10 cellular contexts compared by ENCODE assay signal in the genomic region with DNA sequence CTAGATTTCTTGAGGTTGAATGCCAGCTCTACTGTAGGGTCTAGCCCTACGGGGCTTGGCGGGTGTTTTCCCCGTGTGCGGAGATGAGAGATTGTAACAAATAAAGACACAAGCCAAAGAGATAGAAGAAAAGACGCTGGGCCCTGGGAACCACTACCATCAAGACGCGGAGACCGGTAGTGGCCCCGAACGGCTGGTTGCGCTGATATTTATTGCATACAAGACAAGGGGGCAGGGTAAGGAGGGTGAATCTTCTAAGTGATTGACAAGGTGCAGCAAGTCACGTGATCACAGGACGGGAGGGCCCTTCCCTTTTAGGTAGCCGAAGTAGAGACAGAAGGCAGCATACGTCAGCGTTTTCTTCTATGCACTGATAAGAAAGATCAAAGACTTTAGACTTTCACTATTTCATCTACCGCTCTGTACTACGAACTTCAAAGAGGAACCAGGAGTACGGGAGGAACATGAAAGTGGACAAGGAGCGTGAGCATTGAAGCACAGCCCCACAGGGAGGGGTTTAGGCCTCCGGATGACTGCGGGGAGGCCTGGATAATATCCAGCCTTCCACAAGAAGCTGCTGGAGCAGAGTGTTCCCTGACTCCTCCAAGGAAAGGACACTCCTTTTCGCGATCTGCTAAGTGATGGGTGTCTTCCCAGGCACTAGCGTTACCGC. TPM values are rescaled to one million over a fixed set of nuclear protein-coding genes. Genes with fewer than 3 reads are reported as not detected.
DNase-seq lines count a peak whose midpoint lies in the region; ATAC-seq, FAIRE-seq and TF ChIP-seq lines count a peak whose summit lies in the region.
"Not testable (repeated sequence)": the region's sequence is repeated elsewhere in the genome, so short reads cannot be mapped to it uniquely, and the experiment has no call there.
"Had no signal": no experiment of that assay in that cellular context is flagged by ENCODE, and none has a peak within 500 bp of the region (broad histone marks: within the 10 kb centered on the region; RNA-seq: fewer than 3 reads in every experiment).

No MANE protein-coding gene starts in this region.

- H3K4me3 ChIP-seq in A549: not testable (repeated sequence)
- H3K4me3 ChIP-seq in HEK293 (ENCODE audit: low read depth, low read length) (peak overlapping the region; percentile 0; the same call in 1 of the 2 replicates), PC-9 (peak overlapping the region; percentile 55), fibroblast of lung (replicated peaks in 1 of 4; ENCODE audit: control extremely low read depth in 1 of 4, insufficient read depth in 1 of 4, low read depth in 3 of 4, low read length in 4 of 4) (peak overlapping the region in 2 of 4 experiments; percentile 2 to 31), mononuclear cell (ENCODE audit: low read length) (peak overlapping the region; percentile 17)

- H3K9ac ChIP-seq in fibroblast of lung (ENCODE audit: insufficient read depth, low read length): not testable (repeated sequence)

- POLR2A ChIA-PET in A549 (lab: Yijun Ruan, JAX) (interaction anchor here (1.1 to 1.5 kb wide), 3 partner anchors 63 to 131 kb away, joined by 3 to 7 read pairs (median 5); no protein-coding TSS in a partner anchor), HEK293 (lab: Yijun Ruan, JAX) (interaction anchor here (0.7 to 1.9 kb wide), 6 partner anchors 11 to 283 kb away, joined by 5 to 21 read pairs (median 9); partner anchors contain the start of genes ACADVL, DLG4, NEURL4 and SLC16A13), PC-9 (lab: Charles Lee; ENCODE audit: unreplicated experiment) (interaction anchor here (0.6 kb wide), 1 partner anchor 103 kb away, joined by 5 read pairs; no protein-coding TSS in a partner anchor)
- POLR2A ChIA-PET in activated CD4-positive, alpha-beta memory T cell treated with anti-CD3 and anti-CD28 coated beads for 36 hours (lab: Charles Lee): interaction anchor here (0.9 to 3.5 kb wide), 6 partner anchors 11 to 537 kb away, joined by 3 to 26 read pairs (median 12); partner anchors contain the start of genes DLG4, MPDU1 and SLC16A13

- H3K36me3 ChIP-seq in HEK293 (ENCODE audit: control insufficient read depth in 2 of 2, insufficient read depth in 1 of 2, low read length in 2 of 2); PC-9 (ENCODE audit: low read depth); fibroblast of lung (ENCODE audit: control insufficient read depth, insufficient read depth, low read length): not testable (repeated sequence)

- TSS peak; percentile 37 for BruUV-seq in PC-9 (replicated peaks; lab: Mats Ljungman, UMichigan)

- not testable (repeated sequence) for H3K9me3 Mint-ChIP-seq in activated CD4-positive, alpha-beta memory T cell treated with anti-CD3 and anti-CD28 coated beads for 36 hours

- FAIRE-seq in A549 (lab: Jason Lieb, UNC): not testable (repeated sequence)

- not testable (repeated sequence) for TF ChIP-seq RAD21 in A549 (conservative IDR thresholded peaks at IDR 0.05 in 1 of 2, IDR thresholded peaks at IDR 0.05 in 1 of 2)

- CTCF ChIA-PET in A549 (lab: Yijun Ruan, JAX): interaction anchor here (0.6 to 34.0 kb wide), 46 partner anchors 8 to 514 kb away, joined by 3 to 1477 read pairs (median 8); partner anchors contain the start of genes ASGR1, ASGR2, CLEC10A and DVL2
- CTCF ChIA-PET in HEK293 (lab: Yijun Ruan, JAX): interaction anchor here (0.6 to 12.8 kb wide), 48 partner anchors 8 to 1011 kb away, joined by 3 to 388 read pairs (median 6); partner anchors contain the start of genes ACAP1, ASGR1, BCL6B and SLC16A13
- CTCF ChIA-PET in PC-9 (lab: Charles Lee): interaction anchor here (0.6 to 1.9 kb wide), 7 partner anchors 9 to 586 kb away, joined by 3 to 12 read pairs (median 6); partner anchors contain the start of genes ACADVL, DLG4, NEURL4 and SLC16A13
- CTCF ChIA-PET in activated CD4-positive, alpha-beta memory T cell treated with anti-CD3 and anti-CD28 coated beads for 36 hours (lab: Charles Lee): interaction anchor here (0.6 to 20.9 kb wide), 27 partner anchors 10 to 640 kb away, joined by 3 to 509 read pairs (median 7); partner anchors contain the start of genes CLEC10A, DLG4, GABARAP and SLC16A13

- H3K79me2 ChIP-seq in PC-9 (ENCODE audit: low read depth); fibroblast of lung (ENCODE audit: control insufficient read depth, insufficient read depth, low read length): not testable (repeated sequence)

- H3F3A ChIP-seq in PC-9 (ENCODE audit: insufficient read depth, low read depth): peaks cover 31% of the 10 kb centered on the region

- H3K27ac ChIP-seq in A549; fibroblast of lung (ENCODE audit: insufficient read depth, low read length): not testable (repeated sequence)
- peak overlapping the region; percentile 34; the same call in 1 of the 2 replicates for H3K27ac ChIP-seq in HEK293 (ENCODE audit: extremely low read depth, low read depth, low read length)
- peak overlapping the region; percentile 97 for H3K27ac ChIP-seq in PC-9

- not testable (repeated sequence) for H3K27me3 Mint-ChIP-seq in activated CD4-positive, alpha-beta memory T cell treated with anti-CD3 and anti-CD28 coated beads for 36 hours

- peak overlapping the region; percentile 70 for H3K4me3 Mint-ChIP-seq in activated CD4-positive, alpha-beta memory T cell treated with anti-CD3 and anti-CD28 coated beads for 36 hours

- H2AFZ ChIP-seq in PC-9: peak overlapping the region; percentile 78
- H2AFZ ChIP-seq in fibroblast of lung (ENCODE audit: low read length): peak overlapping the region; percentile 22

- not testable (repeated sequence) for H3K27me3 ChIP-seq in PC-9 (ENCODE audit: insufficient read depth, low read depth)
- H3K27me3 ChIP-seq in fibroblast of lung (ENCODE audit: control insufficient read depth, insufficient read depth, low read length) (peaks cover 18% of the 10 kb centered on the region), mononuclear cell (ENCODE audit: insufficient read depth, low read length) (peaks cover 31% of the 10 kb centered on the region)

- not testable (repeated sequence) for ATAC-seq in A549

- TF ChIP-seq POLR2A in A549 (IDR thresholded peaks at IDR 0.05; ENCODE audit: low read length): not testable (repeated sequence)

- H3K9me3 ChIP-seq in A549; HEK293 (ENCODE audit: control insufficient read depth, insufficient read depth, low read depth, low read length); PC-9 (ENCODE audit: insufficient read depth, low read depth); fibroblast of lung (ENCODE audit: control insufficient read depth, insufficient read depth, low read depth, low read length); mononuclear cell (ENCODE audit: low read depth, low read length): not testable (repeated sequence)

- not testable (repeated sequence) for H4K20me1 ChIP-seq in PC-9 (ENCODE audit: insufficient read depth); fibroblast of lung (ENCODE audit: control insufficient read depth, extremely low read depth, insufficient read depth, low read length)

- not testable (repeated sequence) for TF ChIP-seq EP300 in A549 (IDR thresholded peaks at IDR 0.05)

- TF ChIP-seq CTCF in A549 (IDR thresholded peaks at IDR 0.05); HEK293 (tag by site-specific recombination; IDR thresholded peaks at IDR 0.05); PC-9 (conservative IDR thresholded peaks at IDR 0.05); fibroblast of lung (conservative IDR thresholded peaks at IDR 0.05 in 1 of 2, IDR thresholded peaks at IDR 0.05 in 1 of 2; ENCODE audit: low read depth in 1 of 2, low read length in 2 of 2): not testable (repeated sequence)

- WGBS in A549 (ENCODE audit: missing lambda C conversion rate): 74% methylated on average over 26 of the region's 26 CpGs

- intact Hi-C loops in PC-9 (cut with micrococcal nuclease; ENCODE audit: unreplicated experiment): loop anchor here (1.0 to 10.0 kb wide), 8 partner anchors 89 to 995 kb away; partner anchors contain the start of genes MPDU1, TP53 and WRAP53
- intact Hi-C loops in activated CD4-positive, alpha-beta memory T cell treated with anti-CD3 and anti-CD28 coated beads for 36 hours (cut with micrococcal nuclease): loop anchor here (1.0 to 2.0 kb wide), 8 partner anchors 12 to 640 kb away; partner anchors contain the start of gene TP53

- H3K9me2 ChIP-seq in PC-9 (ENCODE audit: insufficient read depth): not testable (repeated sequence)

- not testable (repeated sequence) for H3K36me3 Mint-ChIP-seq in activated CD4-positive, alpha-beta memory T cell treated with anti-CD3 and anti-CD28 coated beads for 36 hours

- H3K27ac Mint-ChIP-seq in activated CD4-positive, alpha-beta memory T cell treated with anti-CD3 and anti-CD28 coated beads for 36 hours: peak overlapping the region; percentile 87

- H3K4me1 ChIP-seq in A549 (peaks cover 19% of the 10 kb centered on the region), PC-9 (replicated peaks; ENCODE audit: insufficient read depth) (peaks cover 48% of the 10 kb centered on the region), mononuclear cell (ENCODE audit: insufficient read depth, low read length) (peaks cover 44% of the 10 kb centered on the region)
- not testable (repeated sequence) for H3K4me1 ChIP-seq in HEK293 (ENCODE audit: control insufficient read depth, insufficient read depth, low read length); fibroblast of lung (ENCODE audit: control insufficient read depth, extremely low read depth, insufficient read depth, low read length)

- not testable (repeated sequence) for DNase-seq in A549 (ENCODE audit: low read depth in 1 of 2, low spot score in 1 of 2); fibroblast of lung (ENCODE audit: low read depth in 2 of 2)
- DNase-seq in PC-9: peak; percentile 41 to 49
- peak; percentile 85 for DNase-seq in activated CD4-positive, alpha-beta memory T cell treated with anti-CD3 and anti-CD28 coated beads for 36 hours
- DNase-seq in amniotic epithelial cell (ENCODE audit: low read depth): peak; percentile 62
- DNase-seq in stimulated activated CD4-positive, alpha-beta T cell treated with anti-CD3 and anti-CD28 coated beads, Interleukin-2, amount 100 ng/mL, for 24 hours: peak; percentile 66 to 70

- H3K4me2 ChIP-seq in A549: not testable (repeated sequence)
- H3K4me2 ChIP-seq in PC-9 (peak overlapping the region; percentile 81), fibroblast of lung (ENCODE audit: extremely low read depth, insufficient read depth, low read length) (peak overlapping the region; percentile 0)

- H3K4me1 Mint-ChIP-seq in activated CD4-positive, alpha-beta memory T cell treated with anti-CD3 and anti-CD28 coated beads for 36 hours (ENCODE audit: low read depth): peaks cover 41% of the 10 kb centered on the region

RNA-seq across cellular contexts. Expression of gene SLC16A11, which starts 3.0 kb away (rescaled TPM):
- polyA plus RNA-seq in A549 (2011; rRNA removed) (not detected in 2 replicates), A549 (2017; fragmentation: RNase III; extraction: RNeasy Plus Mini Kit Qiagen cat#74134 plus additional on column Dnase treatment) (not detected in 3 replicates), fibroblast of lung (not detected in 2 replicates)
- polyA plus RNA-seq in A549 (2012; cell fraction: cytosol; rRNA removed): not detected in 2 replicates
- polyA plus RNA-seq in A549 (2012; cell fraction: nucleus; rRNA removed): 0.08 TPM in 1 of 2 replicates, not detected in the other
- polyA minus RNA-seq in A549 (2011; rRNA and poly(A)+ RNA removed): not detected in 2 replicates
- total RNA-seq in PC-9 (2021) (not detected in 2 replicates), fibroblast of lung (under 0.01 and 0.17 TPM in 2 replicates), mononuclear cell (0.63 TPM)
- 1 to 10 TPM; 1.4 to 1.5 TPM for total RNA-seq in activated CD4-positive, alpha-beta memory T cell treated with anti-CD3 and anti-CD28 coated beads for 36 hours
- 0.12 and 0.28 TPM in 2 replicates for polyA plus RNA-seq in fibroblast of lung (2012)
- 0.70 TPM in 1 of 2 replicates, not detected in the other for polyA minus RNA-seq in fibroblast of lung (ENCODE audit: low replicate concordance)
- total RNA-seq: A172 had no signal
- polyA plus RNA-seq: aorta had no signal

RNA-seq across cellular contexts. Expression of gene SLC16A13, which starts 11.0 kb away (rescaled TPM):
- 6.2 and 8.0 TPM in 2 replicates for polyA plus RNA-seq in A549 (2011; rRNA removed)
- 7.9 and 11.7 TPM in 2 replicates for polyA plus RNA-seq in A549 (2012; cell fraction: cytosol; rRNA removed)
- 16.2 and 19.5 TPM in 2 replicates for polyA plus RNA-seq in A549 (2012; cell fraction: nucleus; rRNA removed)
- polyA plus RNA-seq in A549 (2017; fragmentation: RNase III; extraction: RNeasy Plus Mini Kit Qiagen cat#74134 plus additional on column Dnase treatment): 6.2 to 10.9 TPM (median 10.4 TPM) in 3 replicates
- 8.2 and 8.4 TPM in 2 replicates for polyA minus RNA-seq in A549 (2011; rRNA and poly(A)+ RNA removed)
- 33.4 and 40.6 TPM in 2 replicates for total RNA-seq in PC-9 (2021)
- total RNA-seq in activated CD4-positive, alpha-beta memory T cell treated with anti-CD3 and anti-CD28 coated beads for 36 hours: 10 to 100 TPM; 10.4 to 10.7 TPM
- 0.26 and 1.3 TPM in 2 replicates for total RNA-seq in fibroblast of lung
- polyA plus RNA-seq in fibroblast of lung: 1.4 and 1.6 TPM in 2 replicates
- polyA plus RNA-seq in fibroblast of lung (2012): 2.0 and 2.8 TPM in 2 replicates
- 5.9 and 6.5 TPM in 2 replicates for polyA minus RNA-seq in fibroblast of lung (ENCODE audit: low replicate concordance)
- 0.42 TPM for total RNA-seq in mononuclear cell

RNA-seq across cellular contexts. Expression of gene BCL6B, which starts 24.0 kb away (rescaled TPM):
- polyA plus RNA-seq in A549 (2011; rRNA removed): 0.16 TPM in 1 of 2 replicates, not detected in the other
- 0.01 TPM in 1 of 2 replicates, not detected in the other for polyA plus RNA-seq in A549 (2012; cell fraction: cytosol; rRNA removed)
- polyA plus RNA-seq in A549 (2012; cell fraction: nucleus; rRNA removed): 0.02 and 0.05 TPM in 2 replicates
- 0.03 to 0.04 TPM in 2 of 3 replicates, not detected in the other for polyA plus RNA-seq in A549 (2017; fragmentation: RNase III; extraction: RNeasy Plus Mini Kit Qiagen cat#74134 plus additional on column Dnase treatment)
- not detected in 2 replicates for polyA minus RNA-seq in A549 (2011; rRNA and poly(A)+ RNA removed)
- total RNA-seq in PC-9 (2021): 0.28 and 0.48 TPM in 2 replicates
- 1 to 10 TPM in 1 of 2 experiments, under 1 TPM in 1; 0.53 to 1.3 TPM for total RNA-seq in activated CD4-positive, alpha-beta memory T cell treated with anti-CD3 and anti-CD28 coated beads for 36 hours
- under 0.01 and 0.50 TPM in 2 replicates for total RNA-seq in fibroblast of lung
- 0.02 and 0.07 TPM in 2 replicates for polyA plus RNA-seq in fibroblast of lung
- polyA plus RNA-seq in fibroblast of lung (2012): 0.13 TPM in 1 of 2 replicates, not detected in the other
- not detected in 2 replicates for polyA minus RNA-seq in fibroblast of lung (ENCODE audit: low replicate concordance)
- not detected for total RNA-seq in mononuclear cell

RNA-seq across cellular contexts. Expression of gene CLEC10A, which starts 33.2 kb away (rescaled TPM):
- polyA plus RNA-seq in A549 (2011; rRNA removed) (not detected in 2 replicates), A549 (2017; fragmentation: RNase III; extraction: RNeasy Plus Mini Kit Qiagen cat#74134 plus additional on column Dnase treatment) (not detected in 3 replicates), fibroblast of lung (not detected in 2 replicates)
- not detected in 2 replicates for polyA plus RNA-seq in A549 (2012; cell fraction: cytosol; rRNA removed)
- polyA plus RNA-seq in A549 (2012; cell fraction: nucleus; rRNA removed): not detected in 2 replicates
- polyA minus RNA-seq in A549 (2011; rRNA and poly(A)+ RNA removed): not detected in 2 replicates
- total RNA-seq in PC-9 (2021) (not detected in 2 replicates), fibroblast of lung (not detected in 2 replicates), mononuclear cell (8.6 TPM)
- not detected for total RNA-seq in activated CD4-positive, alpha-beta memory T cell treated with anti-CD3 and anti-CD28 coated beads for 36 hours
- not detected in 2 replicates for polyA plus RNA-seq in fibroblast of lung (2012)
- not detected in 2 replicates for polyA minus RNA-seq in fibroblast of lung (ENCODE audit: low replicate concordance)
- total RNA-seq: A172 had no signal

RNA-seq across cellular contexts. Expression of gene RNASEK, which starts 34.4 kb away (rescaled TPM):
- 185 and 210 TPM in 2 replicates for polyA plus RNA-seq in A549 (2011; rRNA removed)
- polyA plus RNA-seq in A549 (2012; cell fraction: cytosol; rRNA removed): 152 and 203 TPM in 2 replicates
- polyA plus RNA-seq in A549 (2012; cell fraction: nucleus; rRNA removed): 129 and 138 TPM in 2 replicates
- polyA plus RNA-seq in A549 (2017; fragmentation: RNase III; extraction: RNeasy Plus Mini Kit Qiagen cat#74134 plus additional on column Dnase treatment): 388 to 426 TPM (median 424 TPM) in 3 replicates
- 81.0 and 92.3 TPM in 2 replicates for polyA minus RNA-seq in A549 (2011; rRNA and poly(A)+ RNA removed)
- total RNA-seq in PC-9 (2021): 196 and 301 TPM in 2 replicates
- total RNA-seq in activated CD4-positive, alpha-beta memory T cell treated with anti-CD3 and anti-CD28 coated beads for 36 hours: 100 to 1,000 TPM; 175 to 180 TPM
- total RNA-seq in fibroblast of lung: 27.2 and 64.6 TPM in 2 replicates
- polyA plus RNA-seq in fibroblast of lung: 201 and 232 TPM in 2 replicates
- polyA plus RNA-seq in fibroblast of lung (2012): 494 and 511 TPM in 2 replicates
- polyA minus RNA-seq in fibroblast of lung (ENCODE audit: low replicate concordance): 232 and 276 TPM in 2 replicates
- total RNA-seq in mononuclear cell: 76.8 TPM
